In genomic region chr10:78706256-78706655, GRCh38 we compare ENCODE assay signal across 16 cellular contexts.
A peak's percentile ranks its signal among the peaks of the same experiment; 100 is the strongest.
DNase-seq lines count a peak whose midpoint lies in the region; ATAC-seq and TF ChIP-seq lines count a peak whose summit lies in the region.
"Had no signal": no experiment of that assay in that cellular context is flagged by ENCODE, and none has a peak within 500 bp of the region (broad histone marks: within the 10 kb centered on the region; RNA-seq: fewer than 3 reads in every experiment).

No MANE protein-coding gene starts in this region.

- POLR2A ChIA-PET in activated CD4-positive, alpha-beta memory T cell treated with anti-CD3 and anti-CD28 coated beads for 36 hours (lab: Charles Lee) = no interaction called here

- peak; percentile 40 for ATAC-seq in activated T-helper 17 cell treated with anti-CD3 and anti-CD28 coated beads, Interleukin-2, amount 50 U/mL, for 72 hours (replicated peaks)

- CTCF ChIA-PET in activated CD4-positive, alpha-beta memory T cell treated with anti-CD3 and anti-CD28 coated beads for 36 hours (lab: Charles Lee) = interaction anchor here (0.7 kb wide), 1 partner anchor 517 kb away, joined by 3 read pairs; no protein-coding TSS in a partner anchor

- TF ChIP-seq CTCF in nephron progenitor cell (IDR thresholded peaks at IDR 0.05) = no peak

- no peaks in the 10 kb centered on the region for H3K9me3 Mint-ChIP-seq in activated T-helper 17 cell treated with anti-CD3 and anti-CD28 coated beads, Interleukin-2, amount 50 U/mL, for 72 hours
- H3K9me3 Mint-ChIP-seq in activated CD4-positive, alpha-beta memory T cell treated with anti-CD3 and anti-CD28 coated beads for 36 hours = no peaks in the 10 kb centered on the region
- peaks cover 25% of the 10 kb centered on the region for H3K9me3 Mint-ChIP-seq in nephron progenitor cell
- H3K9me3 Mint-ChIP-seq: activated CD4-positive, alpha-beta T cell treated with anti-CD3 and anti-CD28 coated beads, Interleukin-2, amount 10 ng/mL, durations not matched to agents 7 days and 5 days; central memory CD8-positive, alpha-beta T cell had no signal

- intact Hi-C loops in activated CD4-positive, alpha-beta memory T cell treated with anti-CD3 and anti-CD28 coated beads for 36 hours (cut with micrococcal nuclease) = no loop called here

- no peaks in the 10 kb centered on the region for H3K4me1 Mint-ChIP-seq in activated T-helper 17 cell treated with anti-CD3 and anti-CD28 coated beads, Interleukin-2, amount 50 U/mL, for 72 hours
- no peaks in the 10 kb centered on the region for H3K4me1 Mint-ChIP-seq in activated CD4-positive, alpha-beta memory T cell treated with anti-CD3 and anti-CD28 coated beads for 36 hours (ENCODE audit: low read depth)
- peaks cover 34% of the 10 kb centered on the region for H3K4me1 Mint-ChIP-seq in nephron progenitor cell
- H3K4me1 Mint-ChIP-seq: activated CD4-positive, alpha-beta T cell treated with anti-CD3 and anti-CD28 coated beads, Interleukin-2, amount 10 ng/mL, durations not matched to agents 7 days and 5 days; central memory CD8-positive, alpha-beta T cell had no signal

- no peaks in the 10 kb centered on the region for H3K36me3 Mint-ChIP-seq in activated T-helper 17 cell treated with anti-CD3 and anti-CD28 coated beads, Interleukin-2, amount 50 U/mL, for 72 hours (ENCODE audit: low read depth)
- no peaks in the 10 kb centered on the region for H3K36me3 Mint-ChIP-seq in activated CD4-positive, alpha-beta memory T cell treated with anti-CD3 and anti-CD28 coated beads for 36 hours
- no peaks in the 10 kb centered on the region for H3K36me3 Mint-ChIP-seq in nephron progenitor cell (ENCODE audit: low read depth)

- H3K4me3 Mint-ChIP-seq in activated T-helper 17 cell treated with anti-CD3 and anti-CD28 coated beads, Interleukin-2, amount 50 U/mL, for 72 hours = no peak overlapping the region
- no peak overlapping the region for H3K4me3 Mint-ChIP-seq in activated CD4-positive, alpha-beta memory T cell treated with anti-CD3 and anti-CD28 coated beads for 36 hours
- H3K4me3 Mint-ChIP-seq in nephron progenitor cell = no peak overlapping the region
- H3K4me3 Mint-ChIP-seq: activated CD4-positive, alpha-beta T cell treated with anti-CD3 and anti-CD28 coated beads, Interleukin-2, amount 10 ng/mL, durations not matched to agents 7 days and 5 days; central memory CD8-positive, alpha-beta T cell had no signal

- peaks cover 4% of the 10 kb centered on the region for H3K27me3 Mint-ChIP-seq in activated T-helper 17 cell treated with anti-CD3 and anti-CD28 coated beads, Interleukin-2, amount 50 U/mL, for 72 hours
- peaks cover 6% of the 10 kb centered on the region for H3K27me3 Mint-ChIP-seq in activated CD4-positive, alpha-beta memory T cell treated with anti-CD3 and anti-CD28 coated beads for 36 hours
- peaks cover 3% of the 10 kb centered on the region for H3K27me3 Mint-ChIP-seq in nephron progenitor cell (ENCODE audit: low read depth, poor library complexity)

- no peak overlapping the region for H3K27ac Mint-ChIP-seq in activated T-helper 17 cell treated with anti-CD3 and anti-CD28 coated beads, Interleukin-2, amount 50 U/mL, for 72 hours
- H3K27ac Mint-ChIP-seq in activated CD4-positive, alpha-beta memory T cell treated with anti-CD3 and anti-CD28 coated beads for 36 hours = no peak overlapping the region
- H3K27ac Mint-ChIP-seq in nephron progenitor cell = no peak overlapping the region
- H3K27ac Mint-ChIP-seq: activated CD4-positive, alpha-beta T cell treated with anti-CD3 and anti-CD28 coated beads, Interleukin-2, amount 10 ng/mL, durations not matched to agents 7 days and 5 days had no signal

- DNase-seq in AG08396 (ENCODE audit: low spot score) (peak; percentile 25), HT1080 (ENCODE audit: low read depth) (peak; percentile 58), islet precursor cell (peak; percentile 63), HuH-7 (ENCODE audit: low spot score) (no peak), nephron progenitor cell (no peak)
- DNase-seq in activated CD4-positive, alpha-beta memory T cell treated with anti-CD3 and anti-CD28 coated beads for 36 hours = no peak
- DNase-seq in stimulated activated CD4-positive, alpha-beta T cell treated with anti-CD3 and anti-CD28 coated beads, Interleukin-12 subunit alpha, Interleukin-12 subunit beta, amount 100 ng/mL, for 4 hours = no peak
- DNase-seq: activated CD4-positive, alpha-beta T cell treated with anti-CD3 and anti-CD28 coated beads, Interleukin-2, amount 10 ng/mL, durations not matched to agents 7 days and 5 days; activated gamma-delta T cell; amniotic stem cell; NCI-H82; nucleus accumbens; SW 1271; thyroid gland had no signal

Comparison
In these comparisons a context has a peak if more than half of its experiments do, and no peak if none do; other contexts are left out.
1. DNase-seq: peak in AG08396 (single experiment), HT1080 (single experiment) and islet precursor cell (single experiment); none in HuH-7 (single experiment), activated CD4-positive, alpha-beta memory T cell treated with anti-CD3 and anti-CD28 coated beads for 36 hours (single experiment), stimulated activated CD4-positive, alpha-beta T cell treated with anti-CD3 and anti-CD28 coated beads, Interleukin-12 subunit alpha, Interleukin-12 subunit beta, amount 100 ng/mL, for 4 hours (single experiment) and nephron progenitor cell (single experiment).